ENCODE assay signal across 8 cellular contexts in genomic region chr15:66842710-66843441, GRCh38.
DNase-seq lines count a peak whose midpoint lies in the region; ATAC-seq and TF ChIP-seq lines count a peak whose summit lies in the region.

No MANE protein-coding gene starts in this region.

- H3K4me1 Mint-ChIP-seq in dendritic cell treated with granulocyte-macrophage colony-stimulating factor and Interleukin-4, amounts not matched to agents 40 ng/mL and 50 ng/mL, for 4 days (ENCODE audit: low read depth) = peaks cover 36% of the 10 kb centered on the region
- H3K4me1 Mint-ChIP-seq in stimulated activated naive CD8-positive, alpha-beta T cell treated with anti-CD3 and anti-CD28 coated beads, Interleukin-15, amount 100 ng/mL, for 72 hours = peaks cover 6% of the 10 kb centered on the region

- H3K9me3 ChIP-seq in left lung = no peaks in the 10 kb centered on the region

- peak overlapping the region; percentile 29 to 42 for H3K4me3 ChIP-seq in left lung

- no peaks in the 10 kb centered on the region for H3K9me3 Mint-ChIP-seq in dendritic cell treated with granulocyte-macrophage colony-stimulating factor and Interleukin-4, amounts not matched to agents 40 ng/mL and 50 ng/mL, for 4 days
- H3K9me3 Mint-ChIP-seq in stimulated activated naive CD8-positive, alpha-beta T cell treated with anti-CD3 and anti-CD28 coated beads, Interleukin-15, amount 100 ng/mL, for 72 hours = no peaks in the 10 kb centered on the region

- H3K27ac Mint-ChIP-seq in dendritic cell treated with granulocyte-macrophage colony-stimulating factor and Interleukin-4, amounts not matched to agents 40 ng/mL and 50 ng/mL, for 4 days = peak overlapping the region; percentile 81
- H3K27ac Mint-ChIP-seq in stimulated activated naive CD8-positive, alpha-beta T cell treated with anti-CD3 and anti-CD28 coated beads, Interleukin-15, amount 100 ng/mL, for 72 hours = no peak overlapping the region

- peaks cover 15% of the 10 kb centered on the region for H3K27me3 Mint-ChIP-seq in dendritic cell treated with granulocyte-macrophage colony-stimulating factor and Interleukin-4, amounts not matched to agents 40 ng/mL and 50 ng/mL, for 4 days
- peaks cover 58% of the 10 kb centered on the region for H3K27me3 Mint-ChIP-seq in stimulated activated naive CD8-positive, alpha-beta T cell treated with anti-CD3 and anti-CD28 coated beads, Interleukin-15, amount 100 ng/mL, for 72 hours

- intact Hi-C loops in dendritic cell treated with granulocyte-macrophage colony-stimulating factor and Interleukin-4, amounts not matched to agents 40 ng/mL and 50 ng/mL, for 4 days (cut with micrococcal nuclease) = no loop called here
- intact Hi-C loops in left lung (cut with DNase I) = loop anchor here in 1 of 2 donors (10.0 kb wide), 1 partner anchor 58 kb away; no protein-coding TSS in a partner anchor

- no peaks in the 10 kb centered on the region for H3K36me3 Mint-ChIP-seq in dendritic cell treated with granulocyte-macrophage colony-stimulating factor and Interleukin-4, amounts not matched to agents 40 ng/mL and 50 ng/mL, for 4 days (ENCODE audit: low read depth)

- H3K4me1 ChIP-seq in left lung = peaks cover 12 to 42% of the 10 kb centered on the region in 2 donors

- DNase-seq in NCI-H748 (lab: John Stamatoyannopoulos, UW; ENCODE audit: unreplicated experiment) = peak; percentile 53
- no peak for DNase-seq in NCI-H748 treated with DMSO at 0.1 percent for 48 hours (lab: John Stamatoyannopoulos, UW)
- peak; percentile 17 for DNase-seq in NCI-H2171 treated with DMSO at 0.1 percent for 48 hours (lab: John Stamatoyannopoulos, UW)
- peak; percentile 81 to 93 for DNase-seq in left lung
- DNase-seq in stimulated activated naive CD8-positive, alpha-beta T cell treated with anti-CD3 and anti-CD28 coated beads, Interleukin-15, amount 100 ng/mL, for 72 hours = no peak

- H3K27me3 ChIP-seq in left lung = no peaks in the 10 kb centered on the region

- peak overlapping the region; percentile 31 for H3K4me3 Mint-ChIP-seq in dendritic cell treated with granulocyte-macrophage colony-stimulating factor and Interleukin-4, amounts not matched to agents 40 ng/mL and 50 ng/mL, for 4 days
- peak overlapping the region in 1 of 2 donors; percentile 14 for H3K4me3 Mint-ChIP-seq in stimulated activated naive CD8-positive, alpha-beta T cell treated with anti-CD3 and anti-CD28 coated beads, Interleukin-15, amount 100 ng/mL, for 72 hours

- no peak for TF ChIP-seq CTCF in left lung (IDR thresholded peaks at IDR 0.05)

- peak overlapping the region; percentile 91 to 95 for H3K27ac ChIP-seq in left lung

- no peaks in the 10 kb centered on the region for H3K36me3 ChIP-seq in left lung

- ATAC-seq in left lung (peak; percentile 61), HG03432 (IDR thresholded peaks at IDR 0.05; ENCODE audit: unreplicated experiment) (no peak)
- ATAC-seq in stimulated activated naive CD8-positive, alpha-beta T cell treated with anti-CD3 and anti-CD28 coated beads, Interleukin-15, amount 100 ng/mL, for 72 hours = peak; percentile 58
- no peak for ATAC-seq in activated CD4-positive, CD25-positive, alpha-beta regulatory T cell treated with anti-CD3 and anti-CD28 coated beads, Interleukin-2, amount 50 U/mL, for 24 hours

Comparison
In these comparisons a context has a peak if more than half of its experiments do, and no peak if none do; other contexts are left out.
1. DNase-seq: peak in NCI-H748 (single experiment), NCI-H2171 treated with DMSO at 0.1 percent for 48 hours (single experiment) and left lung (2 of 2); none in NCI-H748 treated with DMSO at 0.1 percent for 48 hours (single experiment) and stimulated activated naive CD8-positive, alpha-beta T cell treated with anti-CD3 and anti-CD28 coated beads, Interleukin-15, amount 100 ng/mL, for 72 hours (0 of 2).
2. ATAC-seq: peak in left lung (single experiment) and stimulated activated naive CD8-positive, alpha-beta T cell treated with anti-CD3 and anti-CD28 coated beads, Interleukin-15, amount 100 ng/mL, for 72 hours (single experiment); none in HG03432 (single experiment) and activated CD4-positive, CD25-positive, alpha-beta regulatory T cell treated with anti-CD3 and anti-CD28 coated beads, Interleukin-2, amount 50 U/mL, for 24 hours (0 of 2).